In the genomic region with DNA sequence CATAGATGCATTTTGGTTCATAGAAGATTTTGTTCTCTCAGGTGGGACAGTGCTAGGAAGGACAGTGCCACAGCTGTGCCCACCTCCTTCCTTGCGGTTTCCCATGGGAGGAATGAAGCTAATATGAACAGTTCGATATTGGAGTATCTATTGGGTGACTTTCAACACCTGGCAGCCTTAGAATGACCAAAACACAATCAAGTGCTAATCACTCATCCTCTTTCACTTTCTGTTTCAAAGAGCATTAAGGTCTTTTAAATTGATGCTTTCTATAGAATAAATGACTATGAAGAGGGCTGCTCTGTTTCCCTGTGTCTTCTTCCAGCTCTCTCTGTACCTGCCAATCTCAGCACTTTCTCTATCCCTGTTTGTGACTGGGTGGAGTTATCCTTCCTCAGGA, we compare ENCODE assay signal across 26 cellular contexts.
"Had no signal": no experiment of that assay in that cellular context is flagged by ENCODE, and none has a peak within 500 bp of the region (broad histone marks: within the 10 kb centered on the region; RNA-seq: fewer than 3 reads in every experiment).

No MANE protein-coding gene starts in this region.

- H3K9me3 ChIP-seq: SJSA1 had no signal

- ATAC-seq: HepG2, K562 had no signal

- H3K9ac ChIP-seq: KMS-11 had no signal

- DNase-seq: Kasumi-1; MV-4-11; NCI-H1048; NCI-H1105; NCI-H1436 treated with DMSO at 0.1 percent for 48 hours; NCI-H1694; NCI-H187 treated with DMSO at 0.1 percent for 48 hours; NCI-H2029 treated with DMSO at 0.1 percent for 48 hours; NCI-H2171; NCI-H226; NCI-H446; NCI-H510A; NCI-H524 treated with DMSO at 0.1 percent for 48 hours; NCI-H69; NCI-H774; NK-92 treated with Interleukin-12 subunit alpha and Interleukin-12 subunit beta, amount 100 ng/mL, for 24 hours; Right ventricle myocardium superior; RPMI8226; SIG-M5 had no signal

- H3K36me3 ChIP-seq: SJSA1 had no signal

- FAIRE-seq: HepG2, K562, RCC 7860 had no signal

- H3K4me1 ChIP-seq: SJSA1 had no signal

- H3K27me3 ChIP-seq: SJSA1 had no signal

- H3K36me3 Mint-ChIP-seq: IgD-negative memory B cell had no signal

- H3K9me3 Mint-ChIP-seq: IgD-negative memory B cell had no signal

- H3K4me2 ChIP-seq: KMS-11 had no signal

- H3K27me3 Mint-ChIP-seq: IgD-negative memory B cell had no signal

- H3K4me3 ChIP-seq: K562, SJSA1, SK-N-MC had no signal

- H3K27ac ChIP-seq: KMS-11, SJSA1, SK-N-MC had no signal
